ENCODE assay signal across 13 cellular contexts in genomic region chr15:74417230-74417629, GRCh38. TPM values are rescaled to one million over a fixed set of nuclear protein-coding genes. Genes with fewer than 3 reads are reported as not detected.
A peak's percentile ranks its signal among the peaks of the same experiment; 100 is the strongest.
DNase-seq lines count a peak whose midpoint lies in the region; ATAC-seq and TF ChIP-seq lines count a peak whose summit lies in the region.
"Had no signal": no experiment of that assay in that cellular context is flagged by ENCODE, and none has a peak within 500 bp of the region (broad histone marks: within the 10 kb centered on the region; RNA-seq: fewer than 3 reads in every experiment).

No MANE protein-coding gene starts in this region.

- H3K36me3 ChIP-seq in smooth muscle cell (ENCODE audit: low read depth) (no peaks in the 10 kb centered on the region), endodermal cell (ENCODE audit: control insufficient read depth, insufficient read depth, low read length) (peaks cover 27% of the 10 kb centered on the region)

- no peak overlapping the region for H3K4me3 Mint-ChIP-seq in endodermal cell

- no peak overlapping the region for H2AFZ ChIP-seq in smooth muscle cell (ENCODE audit: low read depth)

- H3K4me3 ChIP-seq in fibroblast of mammary gland (ENCODE audit: control insufficient read depth, low read depth, low read length) (no peak overlapping the region), smooth muscle cell (no peak overlapping the region), endodermal cell (ENCODE audit: low read length) (no peak overlapping the region)

- H3K79me2 ChIP-seq in smooth muscle cell (ENCODE audit: low read depth) = peaks cover 35% of the 10 kb centered on the region

- no peaks in the 10 kb centered on the region for H3K9me3 Mint-ChIP-seq in endodermal cell

- H3K36me3 Mint-ChIP-seq in endodermal cell (ENCODE audit: low read depth) = peaks cover 12% of the 10 kb centered on the region

- H4K20me1 ChIP-seq in smooth muscle cell (ENCODE audit: low read depth) = peaks cover 55% of the 10 kb centered on the region

- H3K4me1 Mint-ChIP-seq in endodermal cell = peaks cover 6% of the 10 kb centered on the region

- H3K4me1 ChIP-seq in smooth muscle cell (ENCODE audit: low read depth) = peaks cover 15% of the 10 kb centered on the region
- peaks cover 5% of the 10 kb centered on the region for H3K4me1 ChIP-seq in endodermal cell (ENCODE audit: control insufficient read depth, insufficient read depth, low read length)

- H3K27me3 ChIP-seq in smooth muscle cell (ENCODE audit: low read depth) (no peaks in the 10 kb centered on the region), endodermal cell (ENCODE audit: control insufficient read depth, insufficient read depth, low read length, poor library complexity, severe bottlenecking) (no peaks in the 10 kb centered on the region)

- no peaks in the 10 kb centered on the region for H3K27me3 Mint-ChIP-seq in endodermal cell (ENCODE audit: insufficient read depth)

- DNase-seq in GM03348 (ENCODE audit: low spot score) (peak; percentile 82), NCI-H226 (peak; percentile 58), fibroblast of mammary gland (ENCODE audit: low read depth) (peak; percentile 95), smooth muscle cell (lab: John Stamatoyannopoulos, UW; ENCODE audit: unreplicated experiment) (no peak), GM10266 (ENCODE audit: extremely low spot score) (no peak), endodermal cell (no peak), mucosa of gallbladder (ENCODE audit: low spot score) (no peak)
- DNase-seq: DMS153, islet precursor cell, NCI-H510A had no signal

- H3K27ac ChIP-seq in smooth muscle cell (ENCODE audit: low read depth) (peak overlapping the region; percentile 4), endodermal cell (ENCODE audit: low read depth, low read length) (no peak overlapping the region)
- H3K27ac ChIP-seq: RWPE1 had no signal

- 81% methylated on average over 13 of the region's 13 CpGs for WGBS in smooth muscle cell (ENCODE audit: low lambda C conversion rate)
- WGBS in endodermal cell (ENCODE audit: insufficient coverage in 1 of 2, insufficient read length in 1 of 2), 2 experiments = 94% methylated on average over 11 to 13 of the region's 13 CpGs

- ATAC-seq in GM21423 (IDR thresholded peaks at IDR 0.05; ENCODE audit: unreplicated experiment) = no peak

- no peak overlapping the region for H3K27ac Mint-ChIP-seq in endodermal cell

- H3K4me2 ChIP-seq in smooth muscle cell = no peak overlapping the region

- no peaks in the 10 kb centered on the region for H3K9me3 ChIP-seq in smooth muscle cell (replicated peaks; ENCODE audit: low read depth)
- no peaks in the 10 kb centered on the region for H3K9me3 ChIP-seq in endodermal cell (ENCODE audit: control insufficient read depth, low read length)

- TF ChIP-seq CTCF in fibroblast of mammary gland (conservative IDR thresholded peaks at IDR 0.05; ENCODE audit: control insufficient read depth, insufficient read depth, low read depth, low read length) (no peak), smooth muscle cell (IDR thresholded peaks at IDR 0.05; ENCODE audit: borderline replicate concordance, insufficient read depth, poor library complexity, severe bottlenecking) (no peak), GM10266 (IDR thresholded peaks at IDR 0.05; ENCODE audit: control insufficient read depth, insufficient read depth, low read depth, missing control alignments) (no peak), endodermal cell (conservative IDR thresholded peaks at IDR 0.05) (no peak)

- no peaks in the 10 kb centered on the region for H3F3A ChIP-seq in smooth muscle cell (ENCODE audit: low read depth)

- H3K9ac ChIP-seq in smooth muscle cell (ENCODE audit: low read depth) = no peak overlapping the region
- no peak overlapping the region for H3K9ac ChIP-seq in endodermal cell (ENCODE audit: extremely low read depth, low read length, poor library complexity, severe bottlenecking)

RNA-seq across cellular contexts. Expression of gene SEMA7A, which starts 16.5 kb away (rescaled TPM):
- total RNA-seq in smooth muscle cell (33.7 and 44.5 TPM in 2 replicates), endodermal cell (1 to 10 TPM; 8.1 to 8.2 TPM), mucosa of gallbladder (3.2 TPM)
- polyA plus RNA-seq in smooth muscle cell = 9.3 and 14.9 TPM in 2 replicates
- 21.8 TPM for polyA plus RNA-seq in endodermal cell (2013, experiment 1 of 2)
- 21.5 TPM for polyA plus RNA-seq in endodermal cell (2013, experiment 2 of 2)

RNA-seq across cellular contexts. Expression of gene UBL7, which starts 43.7 kb away (rescaled TPM):
- total RNA-seq in smooth muscle cell = 54.5 and 60.6 TPM in 2 replicates
- polyA plus RNA-seq in smooth muscle cell = 64.4 and 64.8 TPM in 2 replicates
- 10 to 100 TPM; 38.5 to 52.6 TPM for total RNA-seq in endodermal cell
- 62.0 TPM for polyA plus RNA-seq in endodermal cell (2013, experiment 1 of 2)
- polyA plus RNA-seq in endodermal cell (2013, experiment 2 of 2) = 50.5 TPM
- total RNA-seq in mucosa of gallbladder = 43.1 TPM

RNA-seq across cellular contexts. Expression of gene CYP11A1, which starts 49.8 kb away (rescaled TPM):
- total RNA-seq in smooth muscle cell = 2.2 and 6.6 TPM in 2 replicates
- polyA plus RNA-seq in smooth muscle cell = 3.5 and 5.1 TPM in 2 replicates
- total RNA-seq in endodermal cell = 1 to 10 TPM; 4.8 to 5.3 TPM
- polyA plus RNA-seq in endodermal cell (2013, experiment 1 of 2) = 1.1 TPM
- polyA plus RNA-seq in endodermal cell (2013, experiment 2 of 2) = 1.0 TPM
- 0.72 TPM for total RNA-seq in mucosa of gallbladder
- polyA plus RNA-seq: neural cell had no signal

Comparison
In these comparisons a context has a peak if more than half of its experiments do, and no peak if none do; other contexts are left out.
1. DNase-seq: peak in GM03348 (single experiment), NCI-H226 (single experiment) and fibroblast of mammary gland (single experiment); none in smooth muscle cell (single experiment), GM10266 (single experiment), endodermal cell (single experiment) and mucosa of gallbladder (single experiment).